9 cellular contexts compared by ENCODE assay signal in genomic region chr9:133113163-133113927, GRCh38. TPM values are rescaled to one million over a fixed set of nuclear protein-coding genes. Genes with fewer than 3 reads are reported as not detected.
DNase-seq lines count a peak whose midpoint lies in the region; ATAC-seq, FAIRE-seq and TF ChIP-seq lines count a peak whose summit lies in the region.
"Had no signal": no experiment of that assay in that cellular context is flagged by ENCODE, and none has a peak within 500 bp of the region (broad histone marks: within the 10 kb centered on the region; RNA-seq: fewer than 3 reads in every experiment).

No MANE protein-coding gene starts in this region.

- H3K9ac ChIP-seq in kidney (ENCODE audit: low read length in 2 of 2): peak overlapping the region in 1 of 2 donors; percentile 46

- intact Hi-C loops in kidney (cut with DNase I): no loop called here

- H3K27ac ChIP-seq in adipose tissue (ENCODE audit: low read depth, low read length): peak overlapping the region; percentile 33
- peak overlapping the region; percentile 38 to 71 for H3K27ac ChIP-seq in kidney (ENCODE audit: low read depth in 2 of 2, low read length in 2 of 2)

- H3K9me3 ChIP-seq in kidney (ENCODE audit: control insufficient read depth in 1 of 2, low read length in 2 of 2): no peaks in the 10 kb centered on the region

- H3K36me3 ChIP-seq in kidney (ENCODE audit: control insufficient read depth in 1 of 2, insufficient read depth in 2 of 2, low read length in 2 of 2): peaks cover 0 to 12% of the 10 kb centered on the region in 2 donors

- peaks cover 16 to 33% (median 30%) of the 10 kb centered on the region in 3 donors for H3K4me1 Mint-ChIP-seq in IgD-negative memory B cell
- peaks cover 46 to 64% of the 10 kb centered on the region in 2 donors for H3K4me1 Mint-ChIP-seq in stimulated activated naive B cell treated with anti-CD40 and anti-IgM and Interleukin-4, amounts not matched to agents 10 μg/mL and 1 μg/mL and 100 μg/mL, for 72 hours

- no peaks in the 10 kb centered on the region for H3K27me3 Mint-ChIP-seq in IgD-negative memory B cell
- no peaks in the 10 kb centered on the region for H3K27me3 Mint-ChIP-seq in stimulated activated naive B cell treated with anti-CD40 and anti-IgM and Interleukin-4, amounts not matched to agents 10 μg/mL and 1 μg/mL and 100 μg/mL, for 72 hours

- FAIRE-seq in kidney (lab: Jason Lieb, UNC): no peak
- FAIRE-seq: bronchial epithelial cell had no signal

- H3K27ac Mint-ChIP-seq in IgD-negative memory B cell: peak overlapping the region; percentile 93 to 99 (median 97)
- peak overlapping the region; percentile 91 for H3K27ac Mint-ChIP-seq in stimulated activated naive B cell treated with anti-CD40 and anti-IgM and Interleukin-4, amounts not matched to agents 10 μg/mL and 1 μg/mL and 100 μg/mL, for 72 hours

- DNase-seq in kidney (peak; percentile 87), NCI-H2107 (lab: John Stamatoyannopoulos, UW) (no peak), HuH-7 (ENCODE audit: low spot score) (no peak), NCI-H524 (lab: John Stamatoyannopoulos, UW) (no peak), foreskin melanocyte (no peak)
- DNase-seq in stimulated activated naive B cell treated with anti-CD40 and anti-IgM and Interleukin-4, amounts not matched to agents 10 μg/mL and 1 μg/mL and 100 μg/mL, for 72 hours: no peak

- TF ChIP-seq CTCF in kidney (IDR thresholded peaks at IDR 0.05; ENCODE audit: borderline replicate concordance, extremely low read depth, insufficient read depth): no peak

- H3K4me3 Mint-ChIP-seq in IgD-negative memory B cell: peak overlapping the region in 2 of 4 donors; percentile 72 to 78
- peak overlapping the region; percentile 53 to 67 for H3K4me3 Mint-ChIP-seq in stimulated activated naive B cell treated with anti-CD40 and anti-IgM and Interleukin-4, amounts not matched to agents 10 μg/mL and 1 μg/mL and 100 μg/mL, for 72 hours

- H3K4me3 ChIP-seq in kidney (ENCODE audit: low read length in 2 of 2): no peak overlapping the region

- peaks cover 2% of the 10 kb centered on the region for H3K36me3 Mint-ChIP-seq in IgD-negative memory B cell
- H3K36me3 Mint-ChIP-seq in stimulated activated naive B cell treated with anti-CD40 and anti-IgM and Interleukin-4, amounts not matched to agents 10 μg/mL and 1 μg/mL and 100 μg/mL, for 72 hours: peaks cover 23 to 26% of the 10 kb centered on the region in 2 donors

- H3K4me1 ChIP-seq in kidney (ENCODE audit: control insufficient read depth in 1 of 2, insufficient read depth in 1 of 2, low read depth in 1 of 2, low read length in 2 of 2): peaks cover 23 to 40% of the 10 kb centered on the region in 2 donors

- no peaks in the 10 kb centered on the region for H3K9me3 Mint-ChIP-seq in IgD-negative memory B cell
- no peaks in the 10 kb centered on the region for H3K9me3 Mint-ChIP-seq in stimulated activated naive B cell treated with anti-CD40 and anti-IgM and Interleukin-4, amounts not matched to agents 10 μg/mL and 1 μg/mL and 100 μg/mL, for 72 hours

- no peak for ATAC-seq in stimulated activated naive B cell treated with anti-CD40 and anti-IgM and Interleukin-4, amounts not matched to agents 10 μg/mL and 1 μg/mL and 100 μg/mL, for 72 hours (replicated peaks)

- 35 to 76% (median 41%) methylated on average over 19 of the region's 19 CpGs for WGBS in adipose tissue, 3 donors

RNA-seq across cellular contexts. Expression of gene RALGDS, which starts 7.7 kb away (rescaled TPM):
- polyA plus RNA-seq in IgD-negative memory B cell (16.9 TPM), adipose tissue (10 to 100 TPM; 31.0 to 98.2 (median 68.8) TPM), kidney (ENCODE audit: insufficient read depth, low read depth, low replicate concordance) (13.0 TPM)
- 43.3 TPM for total RNA-seq in kidney

RNA-seq across cellular contexts. Expression of gene GBGT1, which starts 50.4 kb away (rescaled TPM):
- polyA plus RNA-seq in IgD-negative memory B cell (1.7 TPM), adipose tissue (10 to 100 TPM in 1 of 3 donors, 1 to 10 TPM in 2; 2.6 to 10.7 (median 9.9) TPM), kidney (ENCODE audit: insufficient read depth, low read depth, low replicate concordance) (7.9 TPM)
- total RNA-seq in kidney: 21.6 TPM

RNA-seq across cellular contexts. Expression of gene CEL, which starts 51.6 kb away (rescaled TPM):
- polyA plus RNA-seq in IgD-negative memory B cell (not detected), adipose tissue (1,000 to 10,000 TPM in 1 of 3 donors, 1 to 10 TPM in 2; 1.5 to 9,324 (median 2.5) TPM), kidney (ENCODE audit: insufficient read depth, low read depth, low replicate concordance) (16.7 TPM)
- 1.0 TPM for total RNA-seq in kidney
